1 cellular context compared by ENCODE assay signal in the genomic region with DNA sequence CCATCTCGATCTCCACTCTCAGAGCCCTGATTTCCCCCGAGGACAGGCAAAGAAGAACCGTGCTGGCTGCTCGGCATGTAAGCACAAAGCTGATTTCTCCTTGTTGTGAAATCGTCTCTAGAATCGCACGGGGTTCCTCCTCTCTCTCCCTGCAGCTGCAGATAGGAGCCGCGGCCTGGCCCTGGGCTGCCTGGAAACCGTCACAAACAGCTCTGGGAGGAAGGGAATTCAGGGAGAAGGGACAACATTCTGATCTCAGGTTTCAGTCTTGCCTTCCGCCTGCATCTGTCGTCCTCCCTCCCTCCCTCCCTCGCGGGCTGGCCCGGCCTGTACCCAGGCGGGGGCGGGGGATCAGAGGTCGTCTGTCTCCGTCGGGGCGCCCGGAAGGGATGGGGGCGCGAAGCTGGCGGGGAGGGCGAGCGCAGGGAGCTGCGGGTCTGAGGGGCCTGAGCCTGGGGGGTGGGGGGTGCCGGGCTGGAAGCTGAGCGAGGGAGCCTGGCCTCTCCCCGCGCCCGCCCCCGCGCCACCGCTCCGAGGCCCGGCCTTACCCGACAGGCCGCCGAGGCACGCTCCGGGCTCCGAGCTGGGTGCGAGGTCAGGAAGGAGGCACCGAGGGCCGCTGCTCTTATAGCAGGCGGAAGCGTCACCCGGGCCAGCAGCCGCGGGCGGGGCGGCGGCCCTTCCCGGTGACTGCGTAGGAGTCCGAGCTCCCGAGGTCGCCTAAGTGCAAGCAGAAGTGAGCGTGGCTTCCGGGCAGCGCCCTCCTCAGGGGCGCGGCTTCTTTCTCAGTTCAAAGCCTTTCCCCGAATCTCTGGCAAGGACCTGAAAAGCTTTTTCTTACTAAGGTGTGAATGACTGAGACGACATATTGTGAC.
TF ChIP-seq lines count a peak whose summit lies in the region.

TSS of gene SERPINB1 (minus strand) at position 600 of the 875 bp plus-strand sequence. CDS start 1,277 bp downstream, outside the sequence.

TF ChIP-seq in HepG2, 621 proteins besides CTCF, POLR2A, EP300 and RAD21 (continued from another document and continues in another):
- TF ChIP-seq THAP8 (CRISPR knock-in tag; IDR thresholded peaks at IDR 0.05; ENCODE audit: borderline replicate concordance) (0 out of 2 replicates have a peak, but pooled peaks have one; percentile 62), NCOA1 (CRISPR knock-in tag; IDR thresholded peaks at IDR 0.05) (peak; percentile 77; the same call in 1 of the 2 replicates), TOE1 (CRISPR knock-in tag; IDR thresholded peaks at IDR 0.05) (no peak; the same call in none of the 2 replicates), JUN (CRISPR knock-in tag; IDR thresholded peaks at IDR 0.05) (no peak; the same call in 1 of the 2 replicates), ZNF317 (CRISPR knock-in tag; IDR thresholded peaks at IDR 0.05) (peak; percentile 63; the same call in 1 of the 2 replicates), ZNF510 (CRISPR knock-in tag; IDR thresholded peaks at IDR 0.05; ENCODE audit: low read depth) (no peak; the same call in 1 of the 2 replicates), HOXA3 (CRISPR knock-in tag; IDR thresholded peaks at IDR 0.05) (peak; percentile 82), SPEN (CRISPR knock-in tag; IDR thresholded peaks at IDR 0.05; ENCODE audit: low read depth) (peak; percentile 83), NFIB (CRISPR knock-in tag; IDR thresholded peaks at IDR 0.05; ENCODE audit: borderline replicate concordance) (no peak), ZNF382 (CRISPR knock-in tag; IDR thresholded peaks at IDR 0.05; ENCODE audit: borderline replicate concordance) (no peak), EED (CRISPR knock-in tag; IDR thresholded peaks at IDR 0.05) (peak; percentile 94), MYC (CRISPR knock-in tag; IDR thresholded peaks at IDR 0.05; ENCODE audit: borderline replicate concordance) (peak; percentile 91), ZNF496 (CRISPR knock-in tag; IDR thresholded peaks at IDR 0.05; ENCODE audit: insufficient replicate concordance) (no peak), ZNF326 (CRISPR knock-in tag; IDR thresholded peaks at IDR 0.05; ENCODE audit: borderline replicate concordance) (no peak), MTERF4 (CRISPR knock-in tag; IDR thresholded peaks at IDR 0.05) (no peak), CBX5 (CRISPR knock-in tag; IDR thresholded peaks at IDR 0.05; ENCODE audit: borderline replicate concordance) (peak; percentile 72), MAF1 (CRISPR knock-in tag; IDR thresholded peaks at IDR 0.05; ENCODE audit: borderline replicate concordance) (peak; percentile 82), MATR3 (CRISPR knock-in tag; IDR thresholded peaks at IDR 0.05) (no peak), RBAK (CRISPR knock-in tag; IDR thresholded peaks at IDR 0.05) (no peak), DBP (CRISPR knock-in tag; IDR thresholded peaks at IDR 0.05; ENCODE audit: not compliant biosample characterization) (peak; percentile 61), PRPF4 (IDR thresholded peaks at IDR 0.05; ENCODE audit: low read depth, low read length, poor library complexity, severe bottlenecking) (no peak), ZNF605 (CRISPR knock-in tag; IDR thresholded peaks at IDR 0.05) (peak; percentile 98), ATM (IDR thresholded peaks at IDR 0.05; ENCODE audit: borderline replicate concordance) (no peak), SAP130 (CRISPR knock-in tag; IDR thresholded peaks at IDR 0.05; ENCODE audit: low read depth) (peak; percentile 93), ZBTB1 (CRISPR knock-in tag; IDR thresholded peaks at IDR 0.05; ENCODE audit: borderline replicate concordance) (no peak), ZFP82 (CRISPR knock-in tag; IDR thresholded peaks at IDR 0.05; ENCODE audit: borderline replicate concordance) (peak; percentile 97; the same call in 1 of the 2 replicates), HDAC6 (IDR thresholded peaks at IDR 0.05; ENCODE audit: low read depth, low read length) (no peak), NFE2L2 (IDR thresholded peaks at IDR 0.05; ENCODE audit: low read length) (no peak; the same call in 1 of the 2 replicates), ZNF614 (CRISPR knock-in tag; IDR thresholded peaks at IDR 0.05; ENCODE audit: borderline replicate concordance) (peak; percentile 83; the same call in 1 of the 2 replicates), MTF1 (CRISPR knock-in tag; IDR thresholded peaks at IDR 0.05) (peak; percentile 73; the same call in 1 of the 2 replicates), CREM (IDR thresholded peaks at IDR 0.05) (peak; percentile 54), CREM (CRISPR knock-in tag; IDR thresholded peaks at IDR 0.05) (no peak), ZKSCAN1 (IDR thresholded peaks at IDR 0.05; ENCODE audit: low read length) (0 out of 2 replicates have a peak, but pooled peaks have one; percentile 42), ZNF670 (CRISPR knock-in tag; IDR thresholded peaks at IDR 0.05; ENCODE audit: borderline replicate concordance) (peak; percentile 96), ETV5 (CRISPR knock-in tag; IDR thresholded peaks at IDR 0.05; ENCODE audit: borderline replicate concordance) (peak; percentile 97), ZNF264 (CRISPR knock-in tag; IDR thresholded peaks at IDR 0.05) (no peak), KDM3A (CRISPR knock-in tag; IDR thresholded peaks at IDR 0.05; ENCODE audit: low read depth) (no peak; the same call in 1 of the 2 replicates), ZNF660 (CRISPR knock-in tag; IDR thresholded peaks at IDR 0.05; ENCODE audit: borderline replicate concordance, low read depth) (no peak), ZNF235 (CRISPR knock-in tag; IDR thresholded peaks at IDR 0.05; ENCODE audit: borderline replicate concordance) (no peak), MEIS2 (CRISPR knock-in tag; IDR thresholded peaks at IDR 0.05) (peak; percentile 79; the same call in 1 of the 2 replicates), ZNF546 (CRISPR knock-in tag; conservative IDR thresholded peaks at IDR 0.05) (peak; percentile 94), THYN1 (CRISPR knock-in tag; IDR thresholded peaks at IDR 0.05; ENCODE audit: borderline replicate concordance, low read depth) (0 out of 2 replicates have a peak, but pooled peaks have one; percentile 29), ZBTB26 (CRISPR knock-in tag; IDR thresholded peaks at IDR 0.05; ENCODE audit: borderline replicate concordance) (peak; percentile 73), ZNF350 (CRISPR knock-in tag; IDR thresholded peaks at IDR 0.05; ENCODE audit: borderline replicate concordance, low read depth) (peak; percentile 42), ZNF274 (CRISPR knock-in tag; IDR thresholded peaks at IDR 0.05) (peak; percentile 97), PTBP1 (IDR thresholded peaks at IDR 0.05; ENCODE audit: low read depth, low read length, poor library complexity, severe bottlenecking) (peak; percentile 57)
- TF ChIP-seq, protein P1, sequence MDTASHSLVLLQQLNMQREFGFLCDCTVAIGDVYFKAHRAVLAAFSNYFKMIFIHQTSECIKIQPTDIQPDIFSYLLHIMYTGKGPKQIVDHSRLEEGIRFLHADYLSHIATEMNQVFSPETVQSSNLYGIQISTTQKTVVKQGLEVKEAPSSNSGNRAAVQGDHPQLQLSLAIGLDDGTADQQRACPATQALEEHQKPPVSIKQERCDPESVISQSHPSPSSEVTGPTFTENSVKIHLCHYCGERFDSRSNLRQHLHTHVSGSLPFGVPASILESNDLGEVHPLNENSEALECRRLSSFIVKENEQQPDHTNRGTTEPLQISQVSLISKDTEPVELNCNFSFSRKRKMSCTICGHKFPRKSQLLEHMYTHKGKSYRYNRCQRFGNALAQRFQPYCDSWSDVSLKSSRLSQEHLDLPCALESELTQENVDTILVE (CRISPR knock-in tag; IDR thresholded peaks at IDR 0.05): peak; percentile 98
- TF ChIP-seq, protein P2, sequence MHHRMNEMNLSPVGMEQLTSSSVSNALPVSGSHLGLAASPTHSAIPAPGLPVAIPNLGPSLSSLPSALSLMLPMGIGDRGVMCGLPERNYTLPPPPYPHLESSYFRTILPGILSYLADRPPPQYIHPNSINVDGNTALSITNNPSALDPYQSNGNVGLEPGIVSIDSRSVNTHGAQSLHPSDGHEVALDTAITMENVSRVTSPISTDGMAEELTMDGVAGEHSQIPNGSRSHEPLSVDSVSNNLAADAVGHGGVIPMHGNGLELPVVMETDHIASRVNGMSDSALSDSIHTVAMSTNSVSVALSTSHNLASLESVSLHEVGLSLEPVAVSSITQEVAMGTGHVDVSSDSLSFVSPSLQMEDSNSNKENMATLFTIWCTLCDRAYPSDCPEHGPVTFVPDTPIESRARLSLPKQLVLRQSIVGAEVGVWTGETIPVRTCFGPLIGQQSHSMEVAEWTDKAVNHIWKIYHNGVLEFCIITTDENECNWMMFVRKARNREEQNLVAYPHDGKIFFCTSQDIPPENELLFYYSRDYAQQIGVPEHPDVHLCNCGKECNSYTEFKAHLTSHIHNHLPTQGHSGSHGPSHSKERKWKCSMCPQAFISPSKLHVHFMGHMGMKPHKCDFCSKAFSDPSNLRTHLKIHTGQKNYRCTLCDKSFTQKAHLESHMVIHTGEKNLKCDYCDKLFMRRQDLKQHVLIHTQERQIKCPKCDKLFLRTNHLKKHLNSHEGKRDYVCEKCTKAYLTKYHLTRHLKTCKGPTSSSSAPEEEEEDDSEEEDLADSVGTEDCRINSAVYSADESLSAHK (CRISPR knock-in tag; IDR thresholded peaks at IDR 0.05; ENCODE audit: borderline replicate concordance): peak; percentile 99
- TF ChIP-seq, protein P3, sequence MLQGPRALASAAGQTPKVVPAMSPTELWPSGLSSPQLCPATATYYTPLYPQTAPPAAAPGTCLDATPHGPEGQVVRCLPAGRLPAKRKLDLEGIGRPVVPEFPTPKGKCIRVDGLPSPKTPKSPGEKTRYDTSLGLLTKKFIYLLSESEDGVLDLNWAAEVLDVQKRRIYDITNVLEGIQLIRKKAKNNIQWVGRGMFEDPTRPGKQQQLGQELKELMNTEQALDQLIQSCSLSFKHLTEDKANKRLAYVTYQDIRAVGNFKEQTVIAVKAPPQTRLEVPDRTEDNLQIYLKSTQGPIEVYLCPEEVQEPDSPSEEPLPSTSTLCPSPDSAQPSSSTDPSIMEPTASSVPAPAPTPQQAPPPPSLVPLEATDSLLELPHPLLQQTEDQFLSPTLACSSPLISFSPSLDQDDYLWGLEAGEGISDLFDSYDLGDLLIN (CRISPR knock-in tag; IDR thresholded peaks at IDR 0.05; ENCODE audit: borderline replicate concordance): peak; percentile 81; the same call in 1 of the 2 replicates
- TF ChIP-seq, protein P4, sequence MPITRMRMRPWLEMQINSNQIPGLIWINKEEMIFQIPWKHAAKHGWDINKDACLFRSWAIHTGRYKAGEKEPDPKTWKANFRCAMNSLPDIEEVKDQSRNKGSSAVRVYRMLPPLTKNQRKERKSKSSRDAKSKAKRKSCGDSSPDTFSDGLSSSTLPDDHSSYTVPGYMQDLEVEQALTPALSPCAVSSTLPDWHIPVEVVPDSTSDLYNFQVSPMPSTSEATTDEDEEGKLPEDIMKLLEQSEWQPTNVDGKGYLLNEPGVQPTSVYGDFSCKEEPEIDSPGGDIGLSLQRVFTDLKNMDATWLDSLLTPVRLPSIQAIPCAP (CRISPR knock-in tag; IDR thresholded peaks at IDR 0.05; ENCODE audit: low read depth): no peak
- TF ChIP-seq, protein P5, sequence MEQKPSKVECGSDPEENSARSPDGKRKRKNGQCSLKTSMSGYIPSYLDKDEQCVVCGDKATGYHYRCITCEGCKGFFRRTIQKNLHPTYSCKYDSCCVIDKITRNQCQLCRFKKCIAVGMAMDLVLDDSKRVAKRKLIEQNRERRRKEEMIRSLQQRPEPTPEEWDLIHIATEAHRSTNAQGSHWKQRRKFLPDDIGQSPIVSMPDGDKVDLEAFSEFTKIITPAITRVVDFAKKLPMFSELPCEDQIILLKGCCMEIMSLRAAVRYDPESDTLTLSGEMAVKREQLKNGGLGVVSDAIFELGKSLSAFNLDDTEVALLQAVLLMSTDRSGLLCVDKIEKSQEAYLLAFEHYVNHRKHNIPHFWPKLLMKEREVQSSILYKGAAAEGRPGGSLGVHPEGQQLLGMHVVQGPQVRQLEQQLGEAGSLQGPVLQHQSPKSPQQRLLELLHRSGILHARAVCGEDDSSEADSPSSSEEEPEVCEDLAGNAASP (CRISPR knock-in tag; IDR thresholded peaks at IDR 0.05; ENCODE audit: borderline replicate concordance): peak; percentile 97
- TF ChIP-seq, protein P6, sequence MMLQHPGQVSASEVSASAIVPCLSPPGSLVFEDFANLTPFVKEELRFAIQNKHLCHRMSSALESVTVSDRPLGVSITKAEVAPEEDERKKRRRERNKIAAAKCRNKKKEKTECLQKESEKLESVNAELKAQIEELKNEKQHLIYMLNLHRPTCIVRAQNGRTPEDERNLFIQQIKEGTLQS (CRISPR knock-in tag; IDR thresholded peaks at IDR 0.05): 0 out of 2 replicates have a peak, but pooled peaks have one; percentile 56
